Comparison of ENCODE assay signal across 10 cellular contexts in the genomic region with DNA sequence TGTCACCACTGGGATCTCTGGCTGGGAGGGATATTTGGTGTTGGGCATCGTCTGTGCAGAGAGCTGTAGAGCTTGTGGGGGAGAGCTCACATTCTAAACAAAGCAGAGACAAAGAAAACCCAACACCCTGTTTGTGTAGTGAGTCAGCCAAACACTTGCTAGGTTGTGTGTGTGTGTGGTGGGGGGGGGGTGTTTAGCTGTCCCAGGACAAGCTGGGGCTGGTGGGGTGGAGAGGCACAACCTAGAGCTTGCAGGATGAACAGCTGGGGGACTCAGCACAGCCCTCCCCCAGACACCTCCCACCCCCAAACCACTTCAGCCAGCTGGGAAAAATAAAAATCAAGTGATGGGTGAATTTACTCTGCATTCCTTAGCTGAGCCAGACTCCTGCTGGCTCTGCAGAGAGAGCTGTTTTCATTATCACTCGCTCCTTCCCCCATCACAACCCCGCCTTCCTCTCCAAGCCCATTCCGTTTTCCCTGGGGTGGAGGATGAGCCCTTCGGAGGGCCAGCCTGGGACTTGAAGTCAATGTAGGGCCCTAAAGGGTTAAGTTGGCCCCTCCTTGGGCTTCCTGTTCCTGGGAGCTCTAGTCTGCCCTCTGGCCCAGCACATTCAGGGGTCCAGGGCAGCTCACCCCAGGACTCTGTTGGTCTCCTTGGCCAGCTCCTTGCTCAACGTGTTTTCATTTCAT. TPM values are rescaled to one million over a fixed set of nuclear protein-coding genes. Genes with fewer than 3 reads are reported as not detected.
DNase-seq lines count a peak whose midpoint lies in the region; TF ChIP-seq lines count a peak whose summit lies in the region.
"Had no signal": no experiment of that assay in that cellular context is flagged by ENCODE, and none has a peak within 500 bp of the region (broad histone marks: within the 10 kb centered on the region; RNA-seq: fewer than 3 reads in every experiment).

No MANE protein-coding gene starts in this region.

- no peaks in the 10 kb centered on the region for H3K9me3 ChIP-seq in thymus (ENCODE audit: control insufficient read depth)
- H3K9me3 ChIP-seq: pancreas had no signal

- no peak for TF ChIP-seq CTCF in astrocyte of the spinal cord (IDR thresholded peaks at IDR 0.05; ENCODE audit: low read depth, low read length)

- DNase-seq in NCI-H2196 (lab: John Stamatoyannopoulos, UW; ENCODE audit: unreplicated experiment) = peak; percentile 18
- DNase-seq in NCI-H2196 treated with DMSO at 0.1 percent for 48 hours (lab: John Stamatoyannopoulos, UW; ENCODE audit: unreplicated experiment) = no peak
- DNase-seq in astrocyte of the spinal cord (ENCODE audit: low read depth, low spot score) = peak; percentile 97
- peak; percentile 96 for DNase-seq in iris pigment epithelial cell (ENCODE audit: low read depth)
- DNase-seq in germinal center (ENCODE audit: low spot score) = no peak
- no peak for DNase-seq in activated CD4-positive, CD25-positive, alpha-beta regulatory T cell (lab: John Stamatoyannopoulos, UW)
- DNase-seq in ecto neural progenitor cell (ENCODE audit: low spot score) = no peak

- peaks cover 6% of the 10 kb centered on the region for H3K4me1 ChIP-seq in thymus (ENCODE audit: control insufficient read depth, insufficient read depth, low read length)

- H3K27me3 ChIP-seq in thymus (ENCODE audit: control insufficient read depth, insufficient read depth) = peaks cover 35% of the 10 kb centered on the region
- H3K27me3 ChIP-seq: pancreas had no signal

- in situ Hi-C loops in astrocyte of the spinal cord (cut with HindIII; ENCODE audit: low sequenced_read_pairs) = no loop called here

- no peaks in the 10 kb centered on the region for H3K36me3 ChIP-seq in thymus (ENCODE audit: control insufficient read depth, insufficient read depth)
- H3K36me3 ChIP-seq: pancreas had no signal

- H3K27ac ChIP-seq in thymus (ENCODE audit: low read depth) = peak overlapping the region; percentile 3
- H3K27ac ChIP-seq: C4-2B, pancreas had no signal

- H3K4me3 ChIP-seq in astrocyte of the spinal cord (ENCODE audit: low read depth, low read length) (no peak overlapping the region), thymus (ENCODE audit: low read length) (no peak overlapping the region)
- H3K4me3 ChIP-seq: pancreas had no signal

- WGBS in thymus = 80% methylated on average over 6 of the region's 6 CpGs

RNA-seq across cellular contexts. Expression of a gene that starts 2.6 kb away (rescaled TPM):
- polyA plus RNA-seq in thymus = 3.1 TPM

RNA-seq across cellular contexts. Expression of a gene that starts 8.4 kb away (rescaled TPM):
- polyA plus RNA-seq in thymus = 0.52 TPM

Comparison
In these comparisons a context has a peak if more than half of its experiments do, and no peak if none do; other contexts are left out.
1. DNase-seq: peak in NCI-H2196 (single experiment), astrocyte of the spinal cord (single experiment) and iris pigment epithelial cell (single experiment); none in NCI-H2196 treated with DMSO at 0.1 percent for 48 hours (single experiment), germinal center (single experiment), activated CD4-positive, CD25-positive, alpha-beta regulatory T cell (0 of 4) and ecto neural progenitor cell (single experiment).